8 cellular contexts compared by ENCODE assay signal in the genomic region with DNA sequence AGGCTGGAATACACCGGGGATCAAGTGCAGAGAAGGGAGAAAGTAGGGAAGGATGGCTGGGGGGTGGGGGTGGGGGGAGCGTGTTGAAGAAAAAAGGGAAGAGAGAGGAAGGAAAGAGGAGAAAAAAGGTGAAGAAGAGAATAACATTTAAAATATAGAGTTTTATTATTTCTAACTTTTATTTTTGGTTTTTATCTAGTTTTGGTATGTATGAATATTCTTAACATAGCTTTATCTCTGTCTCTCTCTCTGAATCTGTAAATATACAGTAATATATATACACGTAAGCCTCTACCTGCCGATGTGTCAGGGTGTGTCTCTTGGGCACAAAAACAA. TPM values are rescaled to one million over a fixed set of nuclear protein-coding genes. Genes with fewer than 3 reads are reported as not detected.
DNase-seq lines count a peak whose midpoint lies in the region; ATAC-seq and TF ChIP-seq lines count a peak whose summit lies in the region.

No MANE protein-coding gene starts in this region.

- peak; percentile 6; the same call in 1 of the 3 replicates for TF ChIP-seq CTCF in H9 (conservative IDR thresholded peaks at IDR 0.05)
- no peak for TF ChIP-seq CTCF in activated B cell treated with CpG ODN at 0.5 μM for 24 hours (IDR thresholded peaks at IDR 0.05)
- no peak for TF ChIP-seq CTCF in fibroblast of the aortic adventitia (IDR thresholded peaks at IDR 0.05; ENCODE audit: insufficient read depth, low read length)
- no peak for TF ChIP-seq CTCF in WERI-Rb-1 (IDR thresholded peaks at IDR 0.05; ENCODE audit: low read depth, low read length)

- H3K23ac ChIP-seq in H9 (ENCODE audit: insufficient read length, low read depth, low read length), result no peak overlapping the region

- peaks cover 16% of the 10 kb centered on the region for H3K23me2 ChIP-seq in H9 (ENCODE audit: insufficient read length, low read depth, low read length, poor library complexity, severe bottlenecking)

- no peak overlapping the region for H3T11ph ChIP-seq in H9 (ENCODE audit: low read length)

- intact Hi-C loops in activated B cell treated with CpG ODN at 0.5 μM for 24 hours (cut with micrococcal nuclease), result loop anchor here (1.0 to 5.0 kb wide), 5 partner anchors 15 to 103 kb away; a partner anchor contains a TSS

- no peak overlapping the region for H3K14ac ChIP-seq in H9 (ENCODE audit: insufficient read depth, low read length)

- H2BK20ac ChIP-seq in H9 (ENCODE audit: low read depth, low read length, poor library complexity, severe bottlenecking), result no peak overlapping the region

- H4K8ac ChIP-seq in H9 (replicated peaks; ENCODE audit: insufficient read length, low read depth, low read length), result no peak overlapping the region

- H3K27me3 ChIP-seq in H9 (ENCODE audit: insufficient read depth, low read length), result peaks cover 6% of the 10 kb centered on the region; the same call in 1 of the 2 replicates
- peaks cover 7 to 14% (median 12%) of the 10 kb centered on the region in 3 donors for H3K27me3 ChIP-seq in skeletal muscle tissue (ENCODE audit: control insufficient read depth in 3 of 3, insufficient read depth in 3 of 3, low read length in 3 of 3)
- H3K27me3 ChIP-seq in WERI-Rb-1 (ENCODE audit: insufficient read depth, low read depth, severe bottlenecking), result no peaks in the 10 kb centered on the region

- no peaks in the 10 kb centered on the region for H3K79me1 ChIP-seq in H9 (ENCODE audit: insufficient read depth, low read depth, low read length, poor library complexity, severe bottlenecking)

- DNase-seq in H9 (no peak), activated B cell treated with CpG ODN at 0.5 μM for 24 hours (no peak), fibroblast of the aortic adventitia (ENCODE audit: low read depth) (no peak), WERI-Rb-1 (no peak), NCI-H82 (lab: John Stamatoyannopoulos, UW) (no peak)

- H2BK12ac ChIP-seq in H9 (ENCODE audit: insufficient read length, low read depth, low read length), result no peak overlapping the region

- H3K4me3 Mint-ChIP-seq in H9, result peak overlapping the region; percentile 77 to 87
- H3K4me3 Mint-ChIP-seq in activated B cell treated with CpG ODN at 0.5 μM for 24 hours, result peak overlapping the region; percentile 96

- H3K4me1 Mint-ChIP-seq in H9 (peaks cover 40 to 49% of the 10 kb centered on the region in 2 experiments), activated B cell treated with CpG ODN at 0.5 μM for 24 hours (peaks cover 32% of the 10 kb centered on the region)

- H3K9me3 Mint-ChIP-seq in H9 (no peaks in the 10 kb centered on the region), activated B cell treated with CpG ODN at 0.5 μM for 24 hours (no peaks in the 10 kb centered on the region)

- H3K27ac ChIP-seq in H9 (ENCODE audit: insufficient read length, low read depth, low read length) (no peak overlapping the region), skeletal muscle tissue (ENCODE audit: low read depth, low read length) (peak overlapping the region; percentile 84), WERI-Rb-1 (no peak overlapping the region)

- no peak for ATAC-seq in activated B cell treated with CpG ODN at 0.5 μM for 24 hours (ENCODE audit: low read depth)
- no peak for ATAC-seq in HG02970 (IDR thresholded peaks at IDR 0.05; ENCODE audit: low FRiP score, unreplicated experiment)
- no peak for ATAC-seq in GM18867 (IDR thresholded peaks at IDR 0.05; ENCODE audit: unreplicated experiment)

- H3K56ac ChIP-seq in H9 (ENCODE audit: insufficient read length, low read depth, low read length), result no peak overlapping the region

- no peak overlapping the region for H3K4ac ChIP-seq in H9 (ENCODE audit: low read depth, low read length)

- CTCF ChIA-PET in activated B cell treated with CpG ODN at 0.5 μM for 24 hours (lab: Charles Lee), result interaction anchor here (1.0 to 3.5 kb wide), 9 partner anchors 11 to 103 kb away, joined by 3 to 31 read pairs (median 9); no protein-coding TSS in a partner anchor

- H3K27me3 Mint-ChIP-seq in H9 (ENCODE audit: low read depth) (peaks cover 42% of the 10 kb centered on the region), activated B cell treated with CpG ODN at 0.5 μM for 24 hours (no peaks in the 10 kb centered on the region)

- H3K4me3 ChIP-seq in fibroblast of the aortic adventitia (ENCODE audit: low read depth, low read length) (peak overlapping the region; percentile 83), skeletal muscle tissue (ENCODE audit: low read length in 3 of 3) (peak overlapping the region in 2 of 3 donors; percentile 78 to 83), WERI-Rb-1 (ENCODE audit: low read depth, low read length) (no peak overlapping the region)

- H3K9me3 ChIP-seq in H9 (ENCODE audit: control insufficient read depth, low read depth, low read length) (no peaks in the 10 kb centered on the region), skeletal muscle tissue (ENCODE audit: control insufficient read depth in 3 of 3, low read length in 3 of 3) (no peaks in the 10 kb centered on the region), WERI-Rb-1 (ENCODE audit: severe bottlenecking) (no peaks in the 10 kb centered on the region)

- H3K36me3 ChIP-seq in skeletal muscle tissue (ENCODE audit: control insufficient read depth in 3 of 3, insufficient read depth in 3 of 3, low read length in 3 of 3), result no peaks in the 10 kb centered on the region
- H3K36me3 ChIP-seq in WERI-Rb-1, result no peaks in the 10 kb centered on the region

- H3K9ac ChIP-seq in H9 (ENCODE audit: extremely low read depth, insufficient read length, low read length), result no peak overlapping the region
- peak overlapping the region; percentile 77 to 82 (median 78) for H3K9ac ChIP-seq in skeletal muscle tissue (ENCODE audit: low read depth in 1 of 3, low read length in 3 of 3)

- H2BK15ac ChIP-seq in H9 (ENCODE audit: low read depth, low read length), result no peak overlapping the region

- no peak overlapping the region for H2BK5ac ChIP-seq in H9 (ENCODE audit: insufficient read length, low read length)

- H2BK120ac ChIP-seq in H9 (ENCODE audit: low read depth, low read length, poor library complexity, severe bottlenecking), result no peak overlapping the region

- POLR2A ChIA-PET in activated B cell treated with CpG ODN at 0.5 μM for 24 hours (lab: Charles Lee), result interaction anchor here (0.6 to 1.3 kb wide), 3 partner anchors 31 to 313 kb away, joined by 3 to 4 read pairs (median 4); no protein-coding TSS in a partner anchor

- H3K4me2 ChIP-seq in H9 (ENCODE audit: insufficient read depth, insufficient read length, low read length), result no peak overlapping the region

- no peaks in the 10 kb centered on the region; a peak in 1 of 7 replicates for H3K36me3 Mint-ChIP-seq in H9 (ENCODE audit: insufficient read depth in 1 of 3, low read depth in 3 of 3)
- H3K36me3 Mint-ChIP-seq in activated B cell treated with CpG ODN at 0.5 μM for 24 hours (ENCODE audit: low read depth), result peaks cover 10% of the 10 kb centered on the region

- no CpG with 5 or more reads among the region's 4 CpGs for WGBS in H9 (ENCODE audit: extremely low coverage, insufficient read length, low lambda C conversion rate)

- H3K4me1 ChIP-seq in H9 (ENCODE audit: insufficient read depth, low read length) (peaks cover 12% of the 10 kb centered on the region; the same call in 1 of the 2 replicates), skeletal muscle tissue (ENCODE audit: control insufficient read depth in 3 of 3, insufficient read depth in 3 of 3, low read length in 3 of 3) (peaks cover 8 to 15% (median 15%) of the 10 kb centered on the region in 3 donors)

- H4K20me1 ChIP-seq in H9 (ENCODE audit: control insufficient read depth, insufficient read depth, insufficient read length), result no peaks in the 10 kb centered on the region

- H2AFZ ChIP-seq in H9 (ENCODE audit: low read length), result no peak overlapping the region

- H4K5ac ChIP-seq in H9 (ENCODE audit: insufficient read length, low read depth, low read length), result no peak overlapping the region

- no peak overlapping the region for H2AK5ac ChIP-seq in H9 (ENCODE audit: insufficient read length, low read length)

- H3K18ac ChIP-seq in H9 (ENCODE audit: insufficient read length, low read depth, low read length), result no peak overlapping the region

- H3K27ac Mint-ChIP-seq in H9, result no peak overlapping the region
- peak overlapping the region; percentile 94 for H3K27ac Mint-ChIP-seq in activated B cell treated with CpG ODN at 0.5 μM for 24 hours

- H4K91ac ChIP-seq in H9 (ENCODE audit: insufficient read length, low read depth, low read length), result no peak overlapping the region

- no peaks in the 10 kb centered on the region for H3K79me2 ChIP-seq in H9 (ENCODE audit: insufficient read depth, low read length)

RNA-seq across cellular contexts. Expression of a gene that starts 30.0 kb away (rescaled TPM):
- total RNA-seq in H9 (2021), result 7.0 and 7.4 TPM in 2 replicates
- 726 and 736 TPM in 2 replicates for total RNA-seq in activated B cell treated with CpG ODN at 0.5 μM for 24 hours
- 1.1 and 2.9 TPM in 2 replicates for total RNA-seq in fibroblast of the aortic adventitia (ENCODE audit: low replicate concordance)
- 12.0 TPM for total RNA-seq in skeletal muscle tissue

Comparison
In these comparisons a context has a peak if more than half of its experiments do, and no peak if none do; other contexts are left out.
1. RNA of a gene that starts 30.0 kb away (total RNA-seq): 726 to 736 TPM in activated B cell treated with CpG ODN at 0.5 μM for 24 hours; 12.0 TPM in skeletal muscle tissue (single experiment), 7.0 to 7.4 TPM in H9 and 1.1 to 2.9 TPM in fibroblast of the aortic adventitia; every median in the first group is over 10 times any median in the second.